22 cellular contexts compared by ENCODE assay signal in genomic region chr20:23652371-23652770, GRCh38. TPM values are rescaled to one million over a fixed set of nuclear protein-coding genes. Genes with fewer than 3 reads are reported as not detected.
A peak's percentile ranks its signal among the peaks of the same experiment; 100 is the strongest.
DNase-seq lines count a peak whose midpoint lies in the region; ATAC-seq and TF ChIP-seq lines count a peak whose summit lies in the region.
"Had no signal": no experiment of that assay in that cellular context is flagged by ENCODE, and none has a peak within 500 bp of the region (broad histone marks: within the 10 kb centered on the region; RNA-seq: fewer than 3 reads in every experiment).

No MANE protein-coding gene starts in this region.

- DNase-seq in AG10803 (ENCODE audit: low read depth) (peak; percentile 57), IMR-90 (peak; percentile 34), caudate nucleus (lab: John Stamatoyannopoulos, UW) (no peak), kidney glomerular epithelial cell (lab: John Stamatoyannopoulos, UW) (peak; percentile 84), NCI-H82 treated with DMSO at 0.1 percent for 48 hours (lab: John Stamatoyannopoulos, UW; ENCODE audit: unreplicated experiment) (no peak), hippocampal formation (lab: John Stamatoyannopoulos, UW) (no peak)
- no peak for DNase-seq in effector CD4-positive, alpha-beta T cell
- DNase-seq: DMS 273 treated with DMSO at 0.1 percent for 48 hours, H7, Kasumi-1, NCI-H1105 treated with DMSO at 0.1 percent for 48 hours, NCI-H1930, NCI-H2171, NCI-H82 had no signal

- TF ChIP-seq CTCF in AG10803 (conservative IDR thresholded peaks at IDR 0.05; ENCODE audit: low read length) (no peak), IMR-90 (conservative IDR thresholded peaks at IDR 0.05; ENCODE audit: low read depth, low read length) (no peak)

- H2BK15ac ChIP-seq in IMR-90 (ENCODE audit: low read depth, low read length), result no peak overlapping the region

- CTCF ChIA-PET in IMR-90 (lab: Yijun Ruan, JAX), result no interaction called here

- no peak overlapping the region for H3K4ac ChIP-seq in IMR-90 (ENCODE audit: low read depth, low read length)

- no peaks in the 10 kb centered on the region for H3K9me3 ChIP-seq in IMR-90 (ENCODE audit: control insufficient read depth, insufficient read depth, low read length)

- H2BK120ac ChIP-seq in IMR-90 (ENCODE audit: low read depth, low read length), result no peak overlapping the region

- peaks cover 4% of the 10 kb centered on the region for H3K27me3 ChIP-seq in IMR-90 (ENCODE audit: control insufficient read depth, insufficient read depth, low read length)

- in situ Hi-C loops in IMR-90 (cut with MboI; ENCODE audit: low sequenced_read_pairs), result no loop called here

- no peak overlapping the region for H4K91ac ChIP-seq in IMR-90 (ENCODE audit: insufficient read depth, low read depth, low read length)

- intact Hi-C loops in IMR-90 (cut with micrococcal nuclease), result no loop called here

- no peak overlapping the region for H3K56ac ChIP-seq in IMR-90 (ENCODE audit: extremely low read depth, insufficient read depth, low read length)

- H3K79me1 ChIP-seq in IMR-90 (ENCODE audit: low read depth in 1 of 2, low read length in 2 of 2), result no peaks in the 10 kb centered on the region

- no peaks in the 10 kb centered on the region for H3K36me3 ChIP-seq in IMR-90 (ENCODE audit: control insufficient read depth, insufficient read depth, low read length)

- H3K14ac ChIP-seq in IMR-90 (replicated peaks; ENCODE audit: low read depth, low read length), result no peak overlapping the region

- no peak overlapping the region for H3K23ac ChIP-seq in IMR-90 (ENCODE audit: low read depth, low read length)

- H3K4me1 ChIP-seq in IMR-90 (ENCODE audit: control insufficient read depth, insufficient read depth, low read length), result 0 out of 2 replicates have a peak, but pooled peaks cover 2% of the 10 kb centered on the region

- TF ChIP-seq POLR2A in IMR-90 (IDR thresholded peaks at IDR 0.05; ENCODE audit: low read depth, low read length), result no peak

- no peaks in the 10 kb centered on the region for H3K9me1 ChIP-seq in IMR-90 (ENCODE audit: insufficient read depth, low read length)

- H3K27ac ChIP-seq in IMR-90 (ENCODE audit: insufficient read depth, low read length) (no peak overlapping the region), caudate nucleus (ENCODE audit: low read depth, low read length) (peak overlapping the region; percentile 83)
- H3K27ac ChIP-seq: C4-2B, SK-N-MC had no signal

- no peak overlapping the region for H3K4me2 ChIP-seq in IMR-90 (ENCODE audit: low read depth, low read length)

- no peak overlapping the region for H3K18ac ChIP-seq in IMR-90 (ENCODE audit: low read depth, low read length)

- no peak overlapping the region for H3K4me3 ChIP-seq in AG10803 (ENCODE audit: low read length)
- no peak overlapping the region for H3K4me3 ChIP-seq in IMR-90 (ENCODE audit: insufficient read depth, low read depth, low read length)
- H3K4me3 ChIP-seq: SK-N-MC had no signal

- dilution Hi-C loops in IMR-90 (cut with HindIII; ENCODE audit: low sequenced_read_pairs, unreplicated experiment), result no loop called here

- H4K20me1 ChIP-seq in IMR-90 (ENCODE audit: insufficient read depth, low read length), result no peaks in the 10 kb centered on the region

- no peak overlapping the region for H4K8ac ChIP-seq in IMR-90 (ENCODE audit: low read depth in 2 of 2, low read length in 2 of 2)

- ATAC-seq in IMR-90 (ENCODE audit: low read depth) (peak; percentile 24), GM21529 (IDR thresholded peaks at IDR 0.05; ENCODE audit: unreplicated experiment) (no peak)
- ATAC-seq: Right ventricle myocardium inferior had no signal

- H2AK9ac ChIP-seq in IMR-90 (replicated peaks; ENCODE audit: low read depth, low read length, poor library complexity), result no peak overlapping the region

- no TSS peak for BruUV-seq in IMR-90 (replicated peaks; lab: Mats Ljungman, UMichigan)

- POLR2A ChIA-PET in IMR-90 (lab: Charles Lee; ENCODE audit: unreplicated experiment), result no interaction called here

- H2BK20ac ChIP-seq in IMR-90 (ENCODE audit: low read depth, low read length), result no peak overlapping the region

- H3K9ac ChIP-seq in IMR-90 (ENCODE audit: low read depth, low read length), result no peak overlapping the region

- H2AFZ ChIP-seq in IMR-90 (replicated peaks; ENCODE audit: low read length, poor library complexity), result no peak overlapping the region

- H2BK5ac ChIP-seq in IMR-90 (ENCODE audit: low read depth, low read length, poor library complexity, severe bottlenecking), result no peak overlapping the region

- no peak for TF ChIP-seq RAD21 in IMR-90 (IDR thresholded peaks at IDR 0.05; ENCODE audit: low read length)

- H2AK5ac ChIP-seq in IMR-90 (ENCODE audit: low read depth, low read length), result no peak overlapping the region

- H4K5ac ChIP-seq in IMR-90 (ENCODE audit: low read depth, low read length), result no peak overlapping the region

TF ChIP-seq in IMR-90, 13 proteins besides CTCF, POLR2A, EP300 and RAD21:
- TF ChIP-seq CEBPB (IDR thresholded peaks at IDR 0.05; ENCODE audit: low read depth, low read length), result no peak
- TF ChIP-seq NFE2L2 (IDR thresholded peaks at IDR 0.05; ENCODE audit: low read depth, low read length), result no peak
- TF ChIP-seq RFX5 (IDR thresholded peaks at IDR 0.05; ENCODE audit: low read depth, low read length), result no peak
- no peak for TF ChIP-seq MAZ (IDR thresholded peaks at IDR 0.05; ENCODE audit: borderline replicate concordance, low read depth, low read length)
- TF ChIP-seq RCOR1 (IDR thresholded peaks at IDR 0.05; ENCODE audit: insufficient replicate concordance, low read length), result no peak
- no peak for TF ChIP-seq BHLHE40 (IDR thresholded peaks at IDR 0.05; ENCODE audit: low read depth, low read length)
- no peak for TF ChIP-seq MAFK (IDR thresholded peaks at IDR 0.05; ENCODE audit: low read depth, low read length)
- no peak for TF ChIP-seq MXI1 (IDR thresholded peaks at IDR 0.05; ENCODE audit: borderline replicate concordance, low read depth, low read length)
TF ChIP-seq in IMR-90: peak in this region for 0.

RNA-seq across cellular contexts. Expression of gene CST3, which starts 14.6 kb away (rescaled TPM):
- total RNA-seq in IMR-90 (2012; rRNA removed), result 26.0 and 30.8 TPM in 2 replicates
- polyA plus RNA-seq in IMR-90 (2012; rRNA removed), result 471 and 531 TPM in 2 replicates
- polyA plus RNA-seq in IMR-90 (2012; cell fraction: cytosol; rRNA removed), result 592 and 818 TPM in 2 replicates
- polyA plus RNA-seq in IMR-90 (2012; cell fraction: nucleus; rRNA removed; ENCODE audit: low replicate concordance), result 87.4 and 173 TPM in 2 replicates

RNA-seq across cellular contexts. Expression of gene CST4, which starts 36.5 kb away (rescaled TPM):
- total RNA-seq in IMR-90 (2012; rRNA removed), result not detected in 2 replicates
- not detected in 2 replicates for polyA plus RNA-seq in IMR-90 (2012; rRNA removed)
- polyA plus RNA-seq in IMR-90 (2012; cell fraction: cytosol; rRNA removed), result not detected in 2 replicates
- not detected in 2 replicates for polyA plus RNA-seq in IMR-90 (2012; cell fraction: nucleus; rRNA removed; ENCODE audit: low replicate concordance)
- total RNA-seq: A172, H7, Right ventricle myocardium inferior had no signal
- polyA plus RNA-seq: IgD-negative memory B cell had no signal

RNA-seq across cellular contexts. Expression of gene CST9, which starts 46.7 kb away (rescaled TPM):
- total RNA-seq in IMR-90 (2012; rRNA removed), result not detected in 2 replicates
- polyA plus RNA-seq in IMR-90 (2012; rRNA removed), result not detected in 2 replicates
- not detected in 2 replicates for polyA plus RNA-seq in IMR-90 (2012; cell fraction: cytosol; rRNA removed)
- polyA plus RNA-seq in IMR-90 (2012; cell fraction: nucleus; rRNA removed; ENCODE audit: low replicate concordance), result not detected in 2 replicates
- total RNA-seq: A172, H7, HT-29, NCI-H460, Right ventricle myocardium inferior had no signal
- polyA plus RNA-seq: IgD-negative memory B cell had no signal

Comparison
In these comparisons a context has a peak if more than half of its experiments do, and no peak if none do; other contexts are left out.
1. DNase-seq: peak in AG10803 (single experiment), IMR-90 (single experiment) and kidney glomerular epithelial cell (single experiment); none in caudate nucleus (0 of 61), effector CD4-positive, alpha-beta T cell (single experiment), NCI-H82 treated with DMSO at 0.1 percent for 48 hours (single experiment) and hippocampal formation (0 of 2).